Comparison of ENCODE assay signal across 19 cellular contexts in the genomic region with DNA sequence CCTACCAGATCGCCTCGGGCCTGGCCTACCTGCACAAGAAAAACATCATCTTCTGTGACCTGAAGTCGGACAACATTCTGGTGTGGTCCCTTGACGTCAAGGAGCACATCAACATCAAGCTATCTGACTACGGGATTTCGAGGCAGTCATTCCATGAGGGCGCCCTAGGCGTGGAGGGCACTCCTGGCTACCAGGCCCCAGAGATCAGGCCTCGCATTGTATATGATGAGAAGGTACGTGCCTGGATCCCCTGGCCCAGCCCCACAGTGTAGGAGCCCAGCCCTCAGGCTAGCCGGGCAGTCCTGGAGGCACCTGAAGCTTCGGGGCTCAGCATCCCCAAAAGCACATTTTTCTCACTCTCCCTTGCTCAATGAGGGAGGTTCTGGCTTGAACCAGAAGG.
"Had no signal": no experiment of that assay in that cellular context is flagged by ENCODE, and none has a peak within 500 bp of the region (broad histone marks: within the 10 kb centered on the region; RNA-seq: fewer than 3 reads in every experiment).

No MANE protein-coding gene starts in this region.

- H3K27ac Mint-ChIP-seq: activated naive CD4-positive, alpha-beta T cell treated with anti-CD3 and anti-CD28 coated beads for 36 hours; activated naive CD8-positive, alpha-beta T cell treated with anti-CD3 and anti-CD28 coated beads, Interleukin-2, amount 50 U/mL, for 24 hours; dendritic cell treated with granulocyte-macrophage colony-stimulating factor and Interleukin-4, amounts not matched to agents 40 ng/mL and 50 ng/mL, for 4 days; naive thymus-derived CD8-positive, alpha-beta T cell; T-cell had no signal

- H3K4me1 Mint-ChIP-seq: activated naive CD8-positive, alpha-beta T cell treated with anti-CD3 and anti-CD28 coated beads, Interleukin-2, amount 50 U/mL, for 24 hours; T-cell had no signal

- H3K27ac ChIP-seq: breast epithelium, epithelial cell of prostate, gastrocnemius medialis, heart left ventricle, neutrophil, thyroid gland, uterus had no signal

- H3K4me1 ChIP-seq: breast epithelium, gastrocnemius medialis, heart left ventricle, thyroid gland, uterus had no signal

- H3K4me3 ChIP-seq: breast epithelium, gastrocnemius medialis, heart left ventricle, mucosa of descending colon, thyroid gland, uterus had no signal

- H3K36me3 ChIP-seq: gastrocnemius medialis, uterus had no signal

- H3K9me3 Mint-ChIP-seq: activated naive CD4-positive, alpha-beta T cell treated with anti-CD3 and anti-CD28 coated beads for 36 hours; activated naive CD8-positive, alpha-beta T cell treated with anti-CD3 and anti-CD28 coated beads, Interleukin-2, amount 50 U/mL, for 24 hours; dendritic cell treated with granulocyte-macrophage colony-stimulating factor and Interleukin-4, amounts not matched to agents 40 ng/mL and 50 ng/mL, for 4 days; naive thymus-derived CD8-positive, alpha-beta T cell; T-cell had no signal

- ATAC-seq: activated CD4-positive, CD25-positive, alpha-beta regulatory T cell treated with anti-CD3 and anti-CD28 coated beads, Interleukin-2, amount 50 U/mL, for 24 hours; activated naive CD8-positive, alpha-beta T cell treated with anti-CD3 and anti-CD28 coated beads, Interleukin-2, amount 50 U/mL, for 24 hours; gastrocnemius medialis; heart left ventricle; mucosa of descending colon; naive thymus-derived CD8-positive, alpha-beta T cell; T-cell had no signal

- DNase-seq: activated CD4-positive, alpha-beta T cell treated with anti-CD3 and anti-CD28 coated beads, Interleukin-2, amount 50 U/mL, for 4 hours; activated naive CD4-positive, alpha-beta T cell treated with anti-CD3 and anti-CD28 coated beads for 36 hours; activated naive CD8-positive, alpha-beta T cell treated with anti-CD3 and anti-CD28 coated beads, Interleukin-2, amount 50 U/mL, for 24 hours; aorta; cerebellar nuclear complex; gastrocnemius medialis; heart left ventricle; mucosa of descending colon; small intestine; T-cell; T-helper 9 cell; thyroid gland; uterus had no signal

- H3K27me3 Mint-ChIP-seq: activated naive CD8-positive, alpha-beta T cell treated with anti-CD3 and anti-CD28 coated beads, Interleukin-2, amount 50 U/mL, for 24 hours; dendritic cell treated with granulocyte-macrophage colony-stimulating factor and Interleukin-4, amounts not matched to agents 40 ng/mL and 50 ng/mL, for 4 days; T-cell had no signal

- H3K4me3 Mint-ChIP-seq: activated naive CD4-positive, alpha-beta T cell treated with anti-CD3 and anti-CD28 coated beads for 36 hours; activated naive CD8-positive, alpha-beta T cell treated with anti-CD3 and anti-CD28 coated beads, Interleukin-2, amount 50 U/mL, for 24 hours; dendritic cell treated with granulocyte-macrophage colony-stimulating factor and Interleukin-4, amounts not matched to agents 40 ng/mL and 50 ng/mL, for 4 days; naive thymus-derived CD8-positive, alpha-beta T cell; T-cell had no signal

- H3K27me3 ChIP-seq: breast epithelium, gastrocnemius medialis, heart left ventricle, neutrophil, thyroid gland, uterus had no signal
